8 cellular contexts compared by ENCODE assay signal in the genomic region with DNA sequence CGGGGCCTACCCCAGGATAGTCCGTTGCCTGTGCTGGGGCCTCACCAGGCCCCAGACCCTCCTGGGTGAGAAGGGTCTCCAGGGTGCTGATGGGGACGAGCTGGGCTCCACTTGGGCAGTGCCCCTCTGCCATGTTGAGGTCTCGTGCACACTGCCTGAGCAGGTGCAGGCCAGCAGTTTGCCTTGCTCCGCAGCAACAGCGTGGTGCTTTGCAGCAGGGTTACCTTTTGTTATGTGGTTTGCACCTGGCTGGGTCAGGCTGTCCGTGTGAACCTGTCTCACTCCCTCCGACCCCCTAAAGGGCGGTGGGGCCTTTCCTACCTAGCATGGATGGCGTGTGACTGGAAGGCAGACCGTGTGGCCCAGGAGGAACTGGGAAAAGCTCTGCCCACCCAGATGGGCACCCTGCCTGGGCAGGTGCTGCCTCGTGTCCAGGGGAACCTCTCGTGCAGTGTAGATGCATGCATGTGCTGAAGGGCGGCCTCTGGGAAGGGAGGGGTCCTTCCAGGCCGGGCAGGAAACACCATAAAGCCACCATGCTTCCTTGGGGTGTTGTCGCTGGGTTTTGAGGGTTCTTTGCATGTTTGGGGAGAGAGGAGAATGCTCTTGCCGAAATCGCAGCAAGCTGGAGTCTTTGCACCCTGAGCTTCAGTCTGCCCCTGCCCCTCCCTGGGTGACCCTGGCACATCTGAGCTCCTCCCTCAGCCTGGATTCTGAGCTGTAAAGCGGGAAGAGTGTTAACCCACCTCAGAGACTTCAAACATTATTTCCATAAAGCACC.
DNase-seq lines count a peak whose midpoint lies in the region; FAIRE-seq and TF ChIP-seq lines count a peak whose summit lies in the region.

No MANE protein-coding gene starts in this region.

- no peak overlapping the region for H2AK5ac ChIP-seq in mesenchymal stem cell (ENCODE audit: low read length, severe bottlenecking)

- no peak for FAIRE-seq in GM19239 (lab: Jason Lieb, UNC)

- no TSS peak for BruUV-seq in A673 (replicated peaks; lab: Mats Ljungman, UMichigan)

- peaks cover 43% of the 10 kb centered on the region for H3K4me1 ChIP-seq in A673 (ENCODE audit: insufficient read depth, low read length, poor library complexity, severe bottlenecking)
- peaks cover 49% of the 10 kb centered on the region for H3K4me1 ChIP-seq in mesenchymal stem cell (ENCODE audit: control insufficient read depth, insufficient read depth, low read depth, low read length)

- no peak for TF ChIP-seq RAD21 in Ishikawa (IDR thresholded peaks at IDR 0.05; ENCODE audit: low read depth)

- H3K18ac ChIP-seq in mesenchymal stem cell (ENCODE audit: low read depth in 1 of 2, low read length in 2 of 2), result no peak overlapping the region

- H3K4ac ChIP-seq in mesenchymal stem cell (ENCODE audit: low read depth in 1 of 2, low read length in 2 of 2), result no peak overlapping the region

- H3K36me3 ChIP-seq in A673 (ENCODE audit: insufficient read depth, low read length, poor library complexity, severe bottlenecking) (peaks cover 40% of the 10 kb centered on the region), mesenchymal stem cell (ENCODE audit: control insufficient read depth in 1 of 2, insufficient read depth in 2 of 2, low read depth in 1 of 2, low read length in 2 of 2) (peaks cover 51% of the 10 kb centered on the region in 2 experiments)

- 87% methylated on average over 18 of the region's 19 CpGs for WGBS in mesenchymal stem cell

- H2BK5ac ChIP-seq in mesenchymal stem cell (ENCODE audit: low read depth, low read length, poor library complexity, severe bottlenecking), result no peak overlapping the region

- H3K4me2 ChIP-seq in mesenchymal stem cell (ENCODE audit: low read length, poor library complexity, severe bottlenecking), result peak overlapping the region; percentile 59

- peak; percentile 50 for DNase-seq in A673 (ENCODE audit: low spot score)
- DNase-seq in cardiac fibroblast (ENCODE audit: low read depth in 2 of 2), result peak in 1 of 2 donors; percentile 37
- no peak for DNase-seq in mesenchymal stem cell
- no peak for DNase-seq in NCI-H226
- DNase-seq in GM19239 (ENCODE audit: insufficient read length, low spot score), result no peak
- DNase-seq in SW 1271 (lab: John Stamatoyannopoulos, UW), result no peak
- no peak for DNase-seq in HEK293T (ENCODE audit: extremely low spot score)

- H3K27ac ChIP-seq in A673 (ENCODE audit: low read depth, low read length, poor library complexity, severe bottlenecking), result peak overlapping the region; percentile 98
- H3K27ac ChIP-seq in mesenchymal stem cell (ENCODE audit: low read length, poor library complexity, severe bottlenecking), result no peak overlapping the region

- H2BK12ac ChIP-seq in mesenchymal stem cell (ENCODE audit: low read length in 2 of 2), result no peak overlapping the region

- no peak for TF ChIP-seq CTCF in A673 (conservative IDR thresholded peaks at IDR 0.05; ENCODE audit: low read depth, low read length)
- TF ChIP-seq CTCF in cardiac fibroblast (IDR thresholded peaks at IDR 0.05; ENCODE audit: low read depth, low read length), result no peak

- peak overlapping the region; percentile 97 for H3K9ac ChIP-seq in mesenchymal stem cell (ENCODE audit: low read length)

- H3K27me3 ChIP-seq in A673 (replicated peaks; ENCODE audit: insufficient read depth, low read depth, low read length, poor library complexity), result no peaks in the 10 kb centered on the region
- H3K27me3 ChIP-seq in mesenchymal stem cell (ENCODE audit: control insufficient read depth in 1 of 2, insufficient read depth in 1 of 2, low read length in 2 of 2), result no peaks in the 10 kb centered on the region

- no peak overlapping the region for H4K91ac ChIP-seq in mesenchymal stem cell (ENCODE audit: low read length)

- intact Hi-C loops in A673 (cut with micrococcal nuclease; ENCODE audit: unreplicated experiment), result loop anchor here (5.0 kb wide), 1 partner anchor 63 kb away; no protein-coding TSS in a partner anchor

- no peak overlapping the region for H2BK15ac ChIP-seq in mesenchymal stem cell (ENCODE audit: low read depth, poor library complexity, severe bottlenecking)

- H4K8ac ChIP-seq in mesenchymal stem cell (ENCODE audit: low read length), result no peak overlapping the region

- H2BK120ac ChIP-seq in mesenchymal stem cell (ENCODE audit: low read depth, low read length), result no peak overlapping the region

- no peak overlapping the region for H3K23ac ChIP-seq in mesenchymal stem cell (ENCODE audit: low read length in 2 of 2)

- POLR2A ChIA-PET in A673 (lab: Charles Lee; ENCODE audit: low non-redundant PET), result no interaction called here
- POLR2A ChIA-PET in HEK293T (lab: Yijun Ruan, JAX), result interaction anchor here (1.2 kb wide), 1 partner anchor 60 kb away, joined by 4 read pairs; no protein-coding TSS in a partner anchor

- H3K4me3 ChIP-seq in A673 (ENCODE audit: low read depth, low read length, poor library complexity, severe bottlenecking) (peak overlapping the region; percentile 85), cardiac fibroblast (replicated peaks in 1 of 2; ENCODE audit: low read depth in 2 of 2, low read length in 2 of 2) (peak overlapping the region; percentile 71 to 72), mesenchymal stem cell (ENCODE audit: insufficient read depth in 1 of 2, low read depth in 1 of 2, low read length in 2 of 2) (peak overlapping the region; percentile 36 to 92)

- CTCF ChIA-PET in A673 (lab: Charles Lee) (no interaction called here), HEK293T (lab: Yijun Ruan, JAX) (interaction anchor here (2.3 kb wide), 1 partner anchor 69 kb away, joined by 7 read pairs; no protein-coding TSS in a partner anchor)

- no peaks in the 10 kb centered on the region for H3K79me1 ChIP-seq in mesenchymal stem cell (replicated peaks; ENCODE audit: low read length, poor library complexity, severe bottlenecking)

- no peaks in the 10 kb centered on the region for H3K9me3 ChIP-seq in A673 (ENCODE audit: low read depth, low read length, poor library complexity, severe bottlenecking)
- no peaks in the 10 kb centered on the region for H3K9me3 ChIP-seq in mesenchymal stem cell (ENCODE audit: control insufficient read depth, low read length)

- TF ChIP-seq EP300 in Ishikawa (IDR thresholded peaks at IDR 0.05; ENCODE audit: borderline replicate concordance), result no peak

- no peak overlapping the region for H2AFZ ChIP-seq in mesenchymal stem cell (ENCODE audit: low read depth, low read length)

- no peak overlapping the region for H3K14ac ChIP-seq in mesenchymal stem cell (ENCODE audit: low read length in 2 of 2)

TF ChIP-seq in Ishikawa, 13 proteins besides CTCF, POLR2A, EP300 and RAD21:
- no peak for TF ChIP-seq FOXM1 (IDR thresholded peaks at IDR 0.05; ENCODE audit: borderline replicate concordance, low read depth)
- TF ChIP-seq, protein P1, sequence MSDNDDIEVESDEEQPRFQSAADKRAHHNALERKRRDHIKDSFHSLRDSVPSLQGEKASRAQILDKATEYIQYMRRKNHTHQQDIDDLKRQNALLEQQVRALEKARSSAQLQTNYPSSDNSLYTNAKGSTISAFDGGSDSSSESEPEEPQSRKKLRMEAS (IDR thresholded peaks at IDR 0.05), result peak; percentile 68; the same call in 1 of the 2 replicates

TF ChIP-seq in HEK293T, 16 proteins besides CTCF, POLR2A, EP300 and RAD21:
- TF ChIP-seq FOXK2 (IDR thresholded peaks at IDR 0.05), result no peak
